8 cellular contexts compared by ENCODE assay signal in genomic region chr1:32394890-32395415, GRCh38. TPM values are rescaled to one million over a fixed set of nuclear protein-coding genes. Genes with fewer than 3 reads are reported as not detected.
DNase-seq lines count a peak whose midpoint lies in the region; ATAC-seq and TF ChIP-seq lines count a peak whose summit lies in the region.

No MANE protein-coding gene starts in this region.

- peaks cover 0 to 2% of the 10 kb centered on the region in 2 donors for H3K27me3 Mint-ChIP-seq in CD8-positive, alpha-beta memory T cell
- no peaks in the 10 kb centered on the region for H3K27me3 Mint-ChIP-seq in WTC11 (ENCODE audit: low read depth)

- CTCF ChIA-PET in CD8-positive, alpha-beta memory T cell (lab: Charles Lee): interaction anchor here (0.6 to 2.9 kb wide), 7 partner anchors 10 to 431 kb away, joined by 3 to 18 read pairs (median 4); partner anchors contain the start of genes KPNA6 and MARCKSL1
- CTCF ChIA-PET in WTC11 (lab: Charles Lee): interaction anchor here (0.9 to 2.4 kb wide), 14 partner anchors 9 to 498 kb away, joined by 3 to 13 read pairs (median 4); partner anchors contain the start of genes MARCKSL1 and RBBP4

- peak overlapping the region; percentile 99 for H3K4me3 ChIP-seq in CD8-positive, alpha-beta memory T cell (ENCODE audit: low read length)
- peak overlapping the region; percentile 71 for H3K4me3 ChIP-seq in HFF-Myc (replicated peaks; ENCODE audit: low read depth, low read length)
- peak overlapping the region; percentile 57 to 83 for H3K4me3 ChIP-seq in right atrium auricular region
- H3K4me3 ChIP-seq in skeletal muscle tissue (ENCODE audit: low read length in 3 of 3): peak overlapping the region; percentile 89 to 98 (median 92)

- ATAC-seq in WTC11 (peak; percentile 11), GM21447 (IDR thresholded peaks at IDR 0.05; ENCODE audit: unreplicated experiment) (no peak)

- peaks cover 32% of the 10 kb centered on the region for H3K4me1 ChIP-seq in CD8-positive, alpha-beta memory T cell (ENCODE audit: insufficient read depth, low read length)
- H3K4me1 ChIP-seq in right atrium auricular region (peaks cover 0 to 40% of the 10 kb centered on the region in 2 donors), skeletal muscle tissue (ENCODE audit: control insufficient read depth in 3 of 3, insufficient read depth in 3 of 3, low read length in 3 of 3) (peaks cover 19 to 38% (median 27%) of the 10 kb centered on the region in 3 donors)

- no peaks in the 10 kb centered on the region for H3K9me3 Mint-ChIP-seq in CD8-positive, alpha-beta memory T cell
- H3K9me3 Mint-ChIP-seq in WTC11: peaks cover 10% of the 10 kb centered on the region

- H3K36me3 Mint-ChIP-seq in CD8-positive, alpha-beta memory T cell: peaks cover 0 to 20% (median 1%) of the 10 kb centered on the region in 3 donors
- H3K36me3 Mint-ChIP-seq in WTC11: peaks cover 12% of the 10 kb centered on the region

- peak overlapping the region; percentile 92 to 100 (median 98) for H3K4me3 Mint-ChIP-seq in CD8-positive, alpha-beta memory T cell
- H3K4me3 Mint-ChIP-seq in WTC11: peak overlapping the region; percentile 98

- peak overlapping the region; percentile 95 to 97 (median 95) for H3K9ac ChIP-seq in skeletal muscle tissue (ENCODE audit: low read depth in 1 of 3, low read length in 3 of 3)

- peak overlapping the region; percentile 99 for H3K27ac ChIP-seq in CD8-positive, alpha-beta memory T cell (ENCODE audit: low read depth, low read length)
- H3K27ac ChIP-seq in right atrium auricular region (peak overlapping the region; percentile 91 to 96), skeletal muscle tissue (ENCODE audit: low read depth, low read length) (peak overlapping the region; percentile 98)

- no peaks in the 10 kb centered on the region for H3K9me3 ChIP-seq in CD8-positive, alpha-beta memory T cell (ENCODE audit: low read length)
- H3K9me3 ChIP-seq in right atrium auricular region (no peaks in the 10 kb centered on the region), skeletal muscle tissue (ENCODE audit: control insufficient read depth in 3 of 3, low read length in 3 of 3) (no peaks in the 10 kb centered on the region)

- POLR2A ChIA-PET in CD8-positive, alpha-beta memory T cell (lab: Charles Lee): interaction anchor here (0.6 to 2.2 kb wide), 16 partner anchors 9 to 382 kb away, joined by 3 to 18 read pairs (median 5); partner anchors contain the start of genes CCDC28B, IQCC, KHDRBS1 and KPNA6
- POLR2A ChIA-PET in WTC11 (lab: Charles Lee): interaction anchor here (0.5 to 2.1 kb wide), 22 partner anchors 13 to 360 kb away, joined by 3 to 16 read pairs (median 4); partner anchors contain the start of genes FAM229A, KPNA6, MARCKSL1 and RBBP4

- peaks cover 12 to 26% (median 14%) of the 10 kb centered on the region in 3 donors for H3K4me1 Mint-ChIP-seq in CD8-positive, alpha-beta memory T cell
- H3K4me1 Mint-ChIP-seq in WTC11: peaks cover 12% of the 10 kb centered on the region

- DNase-seq in CD8-positive, alpha-beta memory T cell: no peak
- no peak for DNase-seq in HFF-Myc (ENCODE audit: extremely low read depth, low read depth)
- no peak for DNase-seq in WTC11 (ENCODE audit: low spot score)
- DNase-seq in right atrium auricular region (ENCODE audit: low spot score): no peak
- DNase-seq in glomerular visceral epithelial cell (ENCODE audit: extremely low spot score): no peak
- no peak for DNase-seq in SIG-M5 (lab: John Stamatoyannopoulos, UW)

- TF ChIP-seq CTCF in HFF-Myc (IDR thresholded peaks at IDR 0.05; ENCODE audit: low read depth, low read length, missing control alignments): no peak
- TF ChIP-seq CTCF in WTC11 (IDR thresholded peaks at IDR 0.05): no peak
- TF ChIP-seq CTCF in right atrium auricular region (IDR thresholded peaks at IDR 0.05): no peak

- no peaks in the 10 kb centered on the region for H3K27me3 ChIP-seq in CD8-positive, alpha-beta memory T cell (ENCODE audit: insufficient read depth, low read length, poor library complexity, severe bottlenecking)
- H3K27me3 ChIP-seq in right atrium auricular region: no peaks in the 10 kb centered on the region
- H3K27me3 ChIP-seq in skeletal muscle tissue (ENCODE audit: control insufficient read depth in 3 of 3, insufficient read depth in 3 of 3, low read length in 3 of 3): no peaks in the 10 kb centered on the region

- peaks cover 17% of the 10 kb centered on the region for H3K36me3 ChIP-seq in CD8-positive, alpha-beta memory T cell (ENCODE audit: insufficient read depth, low read length)
- H3K36me3 ChIP-seq in right atrium auricular region: peaks cover 22% of the 10 kb centered on the region
- H3K36me3 ChIP-seq in skeletal muscle tissue (ENCODE audit: control insufficient read depth in 3 of 3, insufficient read depth in 3 of 3, low read length in 3 of 3): peaks cover 15 to 29% (median 22%) of the 10 kb centered on the region in 3 donors

- peak overlapping the region; percentile 84 to 100 (median 100) for H3K27ac Mint-ChIP-seq in CD8-positive, alpha-beta memory T cell
- peak overlapping the region; percentile 100 for H3K27ac Mint-ChIP-seq in WTC11

TF ChIP-seq in WTC11, 78 proteins besides CTCF, POLR2A, EP300 and RAD21:
- TF ChIP-seq TCF7 (CRISPR knock-in tag; IDR thresholded peaks at IDR 0.05; ENCODE audit: low read depth) (no peak), E2F1 (CRISPR knock-in tag; IDR thresholded peaks at IDR 0.05) (no peak), AFF4 (CRISPR knock-in tag; IDR thresholded peaks at IDR 0.05; ENCODE audit: borderline replicate concordance) (no peak), TEAD1 (CRISPR knock-in tag; IDR thresholded peaks at IDR 0.05) (0 out of 2 replicates have a peak, but pooled peaks have one; percentile 9), FOXK1 (CRISPR knock-in tag; IDR thresholded peaks at IDR 0.05) (no peak)

RNA-seq across cellular contexts. Expression of gene BSDC1, which starts 0.7 kb away (rescaled TPM):
- 10 to 100 TPM; 35.1 to 37.6 TPM for total RNA-seq in CD8-positive, alpha-beta memory T cell
- polyA plus RNA-seq in CD8-positive, alpha-beta memory T cell: 50.0 TPM
- total RNA-seq in WTC11 (2021) (42.4 to 44.3 TPM (median 43.6 TPM) in 3 replicates), right atrium auricular region (10 to 100 TPM; 47.1 to 49.7 TPM), skeletal muscle tissue (37.1 TPM)

RNA-seq across cellular contexts. Expression of gene TSSK3, which starts 32.6 kb away (rescaled TPM):
- total RNA-seq in CD8-positive, alpha-beta memory T cell: 1 to 10 TPM in 1 of 2 experiments, under 1 TPM in 1; 0.33 to 1.1 TPM
- 0.44 TPM for polyA plus RNA-seq in CD8-positive, alpha-beta memory T cell
- 1.2 to 2.9 TPM (median 1.7 TPM) in 3 replicates for total RNA-seq in WTC11 (2021)
- total RNA-seq in right atrium auricular region: under 1 TPM; 0.63 to 0.70 TPM
- 1.0 TPM for total RNA-seq in skeletal muscle tissue

RNA-seq across cellular contexts. Expression of gene FAM229A, which starts 32.7 kb away (rescaled TPM):
- total RNA-seq in CD8-positive, alpha-beta memory T cell: 1 to 10 TPM; 4.4 to 5.2 TPM
- polyA plus RNA-seq in CD8-positive, alpha-beta memory T cell: 0.40 TPM
- 6.7 to 10.4 TPM (median 9.4 TPM) in 3 replicates for total RNA-seq in WTC11 (2021)
- total RNA-seq in right atrium auricular region: 1 to 10 TPM in 1 of 2 donors, under 1 TPM in 1; 0.89 to 7.5 TPM
- total RNA-seq in skeletal muscle tissue: 1.0 TPM

RNA-seq across cellular contexts. Expression of gene MARCKSL1, which starts 58.9 kb away (rescaled TPM):
- total RNA-seq in CD8-positive, alpha-beta memory T cell: 10 to 100 TPM; 11.6 to 12.1 TPM
- 45.8 TPM for polyA plus RNA-seq in CD8-positive, alpha-beta memory T cell
- total RNA-seq in WTC11 (2021) (442 to 450 TPM (median 443 TPM) in 3 replicates), right atrium auricular region (10 to 100 TPM in 1 of 2 donors, 1 to 10 TPM in 1; 9.5 to 34.5 TPM), skeletal muscle tissue (31.8 TPM)
